In genomic region chr4:12723849-12724447, GRCh38 we compare ENCODE assay signal across 1 cellular context.
TF ChIP-seq lines count a peak whose summit lies in the region.

No MANE protein-coding gene starts in this region.

TF ChIP-seq in A549, 52 proteins besides CTCF, POLR2A, EP300 and RAD21 (continued from another document):
- TF ChIP-seq E2F6 (IDR thresholded peaks at IDR 0.05; ENCODE audit: borderline replicate concordance, low read depth) (no peak), HOXA7 (CRISPR knock-in tag; IDR thresholded peaks at IDR 0.05) (no peak), NPAS2 (CRISPR knock-in tag; IDR thresholded peaks at IDR 0.05; ENCODE audit: borderline replicate concordance) (no peak)
